ENCODE assay signal across 17 cellular contexts in the genomic region with DNA sequence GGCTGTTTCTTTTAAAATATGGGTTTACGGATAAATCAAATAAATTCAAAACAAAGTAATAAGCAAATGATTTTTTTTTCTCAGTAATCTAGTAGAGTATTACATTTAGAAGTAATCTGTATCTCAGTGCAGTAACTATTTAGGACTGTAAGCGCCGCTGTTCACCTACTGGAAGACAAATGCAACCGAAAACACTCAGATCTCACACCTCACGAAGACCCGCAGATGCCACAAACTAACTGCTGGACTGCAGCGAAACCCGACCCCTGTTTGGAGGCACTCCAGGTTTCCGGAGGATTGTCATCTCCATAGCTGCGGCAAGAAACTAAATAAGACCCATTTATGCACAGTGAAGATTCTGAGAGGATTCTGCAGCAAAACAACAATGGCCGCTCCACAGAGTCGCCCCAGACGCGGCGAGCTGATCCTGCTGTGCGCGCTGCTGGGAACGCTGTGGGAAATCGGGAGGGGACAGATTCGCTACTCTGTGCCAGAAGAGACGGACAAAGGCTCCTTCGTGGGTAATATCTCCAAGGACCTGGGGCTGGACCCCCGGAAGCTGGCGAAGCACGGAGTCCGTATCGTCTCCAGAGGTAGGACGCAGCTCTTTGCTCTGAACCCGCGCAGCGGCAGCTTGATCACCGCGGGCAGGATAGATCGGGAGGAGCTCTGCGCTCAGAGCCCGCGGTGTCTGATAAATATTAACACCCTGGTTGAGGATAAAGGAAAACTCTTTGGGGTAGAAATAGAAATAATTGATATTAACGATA. TPM values are rescaled to one million over a fixed set of nuclear protein-coding genes. Genes with fewer than 3 reads are reported as not detected.
DNase-seq lines count a peak whose midpoint lies in the region; ATAC-seq, FAIRE-seq and TF ChIP-seq lines count a peak whose summit lies in the region.
"Had no signal": no experiment of that assay in that cellular context is flagged by ENCODE, and none has a peak within 500 bp of the region (broad histone marks: within the 10 kb centered on the region; RNA-seq: fewer than 3 reads in every experiment).

A gene (plus strand): TSS at position 205 of the 770 bp plus-strand sequence. CDS start 181 bp downstream, at position 386.

- H3K27ac ChIP-seq in GM23338 (ENCODE audit: low read depth) (no peak within 1 kb of the TSS), K562 (ENCODE audit: extremely low read depth, low read depth, low read length) (no peak within 1 kb of the TSS), stomach (no peak within 1 kb of the TSS)
- H3K27ac ChIP-seq: colonic mucosa, left lung, pancreas had no signal

- H3K27me3 ChIP-seq in BE2C (no peaks in the 10 kb centered on the region), GM23338 (ENCODE audit: insufficient read depth) (peaks cover 7% of the 10 kb centered on the region; the same call in 1 of the 2 replicates), K562 (ENCODE audit: control insufficient read depth in 2 of 2, insufficient read depth in 2 of 2, low read length in 2 of 2) (peaks cover 0 to 31% of the 10 kb centered on the region in 2 experiments; a peak in 3 of 5 replicates), stomach (peaks cover 0 to 80% (median 5%) of the 10 kb centered on the region in 3 donors)
- H3K27me3 ChIP-seq: colonic mucosa, pancreas had no signal

- H3K27me3 Mint-ChIP-seq in GM23338 (ENCODE audit: insufficient read depth, low read depth, poor library complexity) (peaks cover 8% of the 10 kb centered on the region), naive B cell (peaks cover 56 to 77% (median 60%) of the 10 kb centered on the region in 3 donors), Calu3 (ENCODE audit: unreplicated experiment) (no peaks in the 10 kb centered on the region)

- no peaks in the 10 kb centered on the region for H3K36me3 ChIP-seq in BE2C
- H3K36me3 ChIP-seq in GM23338 (ENCODE audit: insufficient read depth), result peaks cover 7% of the 10 kb centered on the region; the same call in 1 of the 2 replicates
- no peaks in the 10 kb centered on the region for H3K36me3 ChIP-seq in K562 (ENCODE audit: control insufficient read depth, insufficient read depth, low read length)
- H3K36me3 ChIP-seq in stomach, result peaks cover 0 to 16% (median 0%) of the 10 kb centered on the region in 4 donors
- H3K36me3 ChIP-seq: colonic mucosa, left lung, pancreas had no signal

- no peak within 1 kb of the TSS for H3K9ac ChIP-seq in K562 (ENCODE audit: insufficient read depth in 1 of 2, low read depth in 2 of 2, low read length in 2 of 2)

- FAIRE-seq in K562 (lab: Jason Lieb, UNC), result peak; percentile 59
- FAIRE-seq: pancreas had no signal

- CTCF ChIA-PET in K562 (lab: Yijun Ruan, JAX; ENCODE audit: low intra/inter-chr PET ratio) (interaction anchor here (1.3 kb wide), 1 partner anchor 172 kb away, joined by 3 read pairs; no protein-coding TSS in a partner anchor), Calu3 (lab: Charles Lee) (no interaction called here)

- H3K9me3 Mint-ChIP-seq in GM23338, result peaks cover 87% of the 10 kb centered on the region
- H3K9me3 Mint-ChIP-seq in naive B cell, result peaks cover 4 to 70% (median 38%) of the 10 kb centered on the region in 7 donors
- H3K9me3 Mint-ChIP-seq in Calu3 (ENCODE audit: low read depth, unreplicated experiment), result peaks cover 20% of the 10 kb centered on the region

- H3K4me1 ChIP-seq in BE2C, result no peaks in the 10 kb centered on the region
- H3K4me1 ChIP-seq in GM23338 (ENCODE audit: insufficient read depth), result 0 out of 2 replicates have a peak, but pooled peaks cover 5% of the 10 kb centered on the region
- H3K4me1 ChIP-seq in K562 (replicated peaks in 1 of 2; ENCODE audit: control insufficient read depth in 2 of 2, insufficient read depth in 2 of 2, low read length in 2 of 2), result peaks cover 0 to 13% of the 10 kb centered on the region in 2 experiments; a peak in 1 of 5 replicates
- no peaks in the 10 kb centered on the region for H3K4me1 ChIP-seq in stomach
- H3K4me1 ChIP-seq: colonic mucosa, left lung, pancreas had no signal

- DNase-seq in BE2C (no peak), GM23338 (ENCODE audit: low spot score) (no peak), K562 (ENCODE audit: extremely low read depth in 1 of 4, low spot score in 3 of 4) (peak in 1 of 4 experiments; percentile 24), naive B cell (no peak), Calu3 (no peak), stomach (no peak)
- DNase-seq: activated CD4-positive, alpha-beta T cell treated with anti-CD3 and anti-CD28 coated beads for 4 hours; colonic mucosa; DMS79 treated with DMSO at 0.1 percent for 48 hours; left lung; NCI-H1105; NCI-H526 treated with DMSO at 0.1 percent for 48 hours; stimulated activated CD4-positive, alpha-beta T cell treated with anti-CD3 and anti-CD28 coated beads, Interleukin-4, amount 100 ng/mL, for 4 hours; stimulated activated naive CD8-positive, alpha-beta T cell treated with anti-CD3 and anti-CD28 coated beads, Interleukin-15, amount 100 ng/mL, for 72 hours had no signal

- H3K79me2 ChIP-seq in GM23338 (replicated peaks; ENCODE audit: insufficient read depth) (0 out of 2 replicates have a peak, but pooled peaks cover 5% of the 10 kb centered on the region), K562 (ENCODE audit: control insufficient read depth, insufficient read depth, low read length) (no peaks in the 10 kb centered on the region)

- ATAC-seq in GM23338 (no peak), K562 (peak; percentile 78), naive B cell (ENCODE audit: low read depth in 2 of 2) (no peak), GM21360 (IDR thresholded peaks at IDR 0.05; ENCODE audit: unreplicated experiment) (no peak), GM21786 (IDR thresholded peaks at IDR 0.05; ENCODE audit: unreplicated experiment) (no peak)
- ATAC-seq: left lung; pancreas; stimulated activated naive CD8-positive, alpha-beta T cell treated with anti-CD3 and anti-CD28 coated beads, Interleukin-15, amount 100 ng/mL, for 72 hours had no signal

- H3K9me1 ChIP-seq in K562 (ENCODE audit: control insufficient read depth, insufficient read depth, low read length), result no peaks in the 10 kb centered on the region

- H3K36me3 Mint-ChIP-seq in GM23338 (ENCODE audit: low read depth) (peaks cover 83% of the 10 kb centered on the region), naive B cell (peaks cover 24 to 31% of the 10 kb centered on the region in 2 donors), Calu3 (ENCODE audit: insufficient read depth, unreplicated experiment) (peaks cover 9% of the 10 kb centered on the region)

- H2AFZ ChIP-seq in GM23338 (no peak within 1 kb of the TSS), K562 (ENCODE audit: low read depth, low read length) (peak within 1 kb of the TSS; percentile 41; the same call in 1 of the 2 replicates)

- TF ChIP-seq RAD21 in K562 (CRISPR knock-in tag; conservative IDR thresholded peaks at IDR 0.05 in 1 of 2, IDR thresholded peaks at IDR 0.05 in 1 of 2), result peak; percentile 21 to 35; a peak in 3 of 4 replicates

- 31% methylated on average over 35 of the region's 38 CpGs for WGBS in K562 (ENCODE audit: insufficient coverage, low coverage, missing lambda C conversion rate)
- WGBS in stomach, 5 donors, result 21 to 34% (median 28%) methylated on average over 35 to 38 of the region's 38 CpGs

- H3K4me1 Mint-ChIP-seq in GM23338 (no peaks in the 10 kb centered on the region; the same call in 2 of the 3 replicates), naive B cell (peaks cover 0 to 4% (median 0%) of the 10 kb centered on the region in 3 donors), Calu3 (ENCODE audit: low read depth, unreplicated experiment) (no peaks in the 10 kb centered on the region)
- H3K4me1 Mint-ChIP-seq: stimulated activated naive CD8-positive, alpha-beta T cell treated with anti-CD3 and anti-CD28 coated beads, Interleukin-15, amount 100 ng/mL, for 72 hours had no signal

- no peaks in the 10 kb centered on the region for H3F3A ChIP-seq in GM23338 (replicated peaks; ENCODE audit: low read depth)

- TF ChIP-seq POLR2A in K562 (conservative IDR thresholded peaks at IDR 0.05) (no peak), stomach (IDR thresholded peaks at IDR 0.05) (no peak)

- H3K4me3 Mint-ChIP-seq in GM23338, result no peak within 1 kb of the TSS
- peak within 1 kb of the TSS in 3 of 8 donors; percentile 12 to 41 (median 21) for H3K4me3 Mint-ChIP-seq in naive B cell
- no peak within 1 kb of the TSS for H3K4me3 Mint-ChIP-seq in Calu3 (ENCODE audit: low read depth, unreplicated experiment)
- H3K4me3 Mint-ChIP-seq: stimulated activated naive CD8-positive, alpha-beta T cell treated with anti-CD3 and anti-CD28 coated beads, Interleukin-15, amount 100 ng/mL, for 72 hours had no signal

- intact Hi-C loops in K562 (cut with micrococcal nuclease) (no loop called here), Calu3 (cut with micrococcal nuclease; ENCODE audit: unreplicated experiment) (no loop called here), stomach (cut with DNase I; ENCODE audit: low total_unique reads) (no loop called here)

- no peak for TF ChIP-seq EP300 in K562 (IDR thresholded peaks at IDR 0.05; ENCODE audit: low read length)
- TF ChIP-seq EP300 in stomach (IDR thresholded peaks at IDR 0.05), result no peak

- BruUV-seq in K562 (replicated peaks; lab: Mats Ljungman, UMichigan), result no TSS peak
- BruUV-seq in Calu3 (replicated peaks; lab: Mats Ljungman, UMichigan), result no TSS peak

- H3K4me2 ChIP-seq in GM23338 (0 out of 2 replicates have a peak within 1 kb of the TSS, but pooled peaks have one; percentile 15), K562 (ENCODE audit: insufficient read depth, low read length) (peak within 1 kb of the TSS; percentile 23; the same call in 1 of the 2 replicates)

- no peaks in the 10 kb centered on the region for H3K9me2 ChIP-seq in GM23338 (ENCODE audit: insufficient read depth)

- H3K27ac Mint-ChIP-seq in GM23338 (no peak within 1 kb of the TSS), naive B cell (peak within 1 kb of the TSS in 4 of 6 donors; percentile 47 to 81 (median 74)), Calu3 (ENCODE audit: unreplicated experiment) (no peak within 1 kb of the TSS)

- TF ChIP-seq CTCF in BE2C (IDR thresholded peaks at IDR 0.05; ENCODE audit: low read depth, low read length) (peak; percentile 24), GM23338 (conservative IDR thresholded peaks at IDR 0.05; ENCODE audit: low read depth in 2 of 2) (peak in 1 of 2 experiments; percentile 17; a peak in 1 of 4 replicates), K562 (IDR thresholded peaks at IDR 0.05 in 2 of 3, conservative IDR thresholded peaks at IDR 0.05 in 1 of 3; ENCODE audit: insufficient read depth in 2 of 3, low read depth in 1 of 3, low read length in 3 of 3) (peak; percentile 43 to 51 (median 50); a peak in 5 of 6 replicates), Calu3 (IDR thresholded peaks at IDR 0.05; ENCODE audit: unreplicated experiment) (no peak), stomach (IDR thresholded peaks at IDR 0.05) (no peak)

- H4K20me1 ChIP-seq in GM23338 (replicated peaks; ENCODE audit: insufficient read depth), result no peaks in the 10 kb centered on the region
- no peaks in the 10 kb centered on the region for H4K20me1 ChIP-seq in K562 (replicated peaks; ENCODE audit: control insufficient read depth, insufficient read depth, low read length)

- H3K9me3 ChIP-seq in BE2C (no peaks in the 10 kb centered on the region), K562 (replicated peaks; ENCODE audit: control insufficient read depth, insufficient read depth, low read depth, low read length) (no peaks in the 10 kb centered on the region), stomach (peaks cover 50 to 98% (median 90%) of the 10 kb centered on the region in 4 donors)
- H3K9me3 ChIP-seq: colonic mucosa had no signal

- in situ Hi-C loops in K562 (cut with MboI), result no loop called here

- no peak within 1 kb of the TSS for H3K4me3 ChIP-seq in BE2C (ENCODE audit: low read depth, low read length)
- peak within 1 kb of the TSS; percentile 25; the same call in 1 of the 2 replicates for H3K4me3 ChIP-seq in GM23338
- H3K4me3 ChIP-seq in K562, result peak within 1 kb of the TSS; percentile 2; the same call in 1 of the 2 replicates
- H3K4me3 ChIP-seq in stomach, result no peak within 1 kb of the TSS
- H3K4me3 ChIP-seq: colonic mucosa, left lung, pancreas had no signal

- POLR2A ChIA-PET in K562 (lab: Yijun Ruan, JAX), result interaction anchor here (0.7 kb wide), 1 partner anchor 524 kb away, joined by 3 read pairs; no protein-coding TSS in a partner anchor

RNA-seq across cellular contexts. Expression of the gene that starts here (rescaled TPM):
- polyA plus RNA-seq in BE2C (2012; ENCODE audit: insufficient read depth, insufficient read length, low read depth), result 0.37 TPM
- 4.6 and 5.3 TPM in 2 replicates for total RNA-seq in GM23338 (2014; rRNA removed; shearing (Covaris generic))
- polyA plus RNA-seq in GM23338 (2016; fragmentation: Nextera tagmentation; extraction: Ambion mirVana) (0.70 and 1.1 TPM in 2 replicates), K562 (2011; rRNA removed) (0.01 and 0.07 TPM in 2 replicates), K562 (2014; fragmentation: Illumina TruSeq; extraction: Trizol) (0.06 and 0.10 TPM in 2 replicates), K562 (2014; fragmentation: Nextera tagmentation; extraction: Ambion mirVana) (not detected), K562 (2014; rRNA removed) (0.07 and 0.13 TPM in 2 replicates), naive B cell (ENCODE audit: low read depth in 6 of 6) (not detected), stomach (under 1 TPM in 2 of 3 donors, not detected in 1; 0.06 to 0.08 TPM)
- total RNA-seq in K562 (2011; cell fraction: chromatin; rRNA removed; ENCODE audit: low replicate concordance), result 0.23 and 0.28 TPM in 2 replicates
- under 0.01 and 0.39 TPM in 2 replicates for total RNA-seq in K562 (2011; cell fraction: nucleolus; rRNA removed)
- 0.07 and 0.15 TPM in 2 replicates for total RNA-seq in K562 (2011; cell fraction: nucleoplasm; rRNA removed)
- total RNA-seq in K562 (2014; rRNA removed) (0.04 and 0.09 TPM in 2 replicates), K562 (2014; rRNA removed; fragmentation: Illumina TruSeq; extraction: Trizol) (0.04 and 0.06 TPM in 2 replicates), K562 (2015; rRNA removed; fragmentation: Illumina TruSeq; extraction: Trizol) (0.08 and 0.11 TPM in 2 replicates), K562 (2021) (0.07 and 0.18 TPM in 2 replicates), Calu3 (2022) (0.95 and 1.1 TPM in 2 replicates), stomach (10 to 100 TPM in 1 of 5 donors, 1 to 10 TPM in 2, under 1 TPM in 2; under 0.01 to 12.5 (median 1.2) TPM)
- 0.03 TPM in 1 of 2 replicates, not detected in the other for polyA plus RNA-seq in K562 (2011; cell fraction: cytosol; rRNA removed)
- polyA plus RNA-seq in K562 (2011; cell fraction: nucleus; rRNA removed), result 0.07 TPM in 1 of 2 replicates, not detected in the other
- polyA plus RNA-seq in K562 (2012), result 0.14 and 0.24 TPM in 2 replicates
- 0.03 and 0.07 TPM in 2 replicates for polyA minus RNA-seq in K562 (2011; rRNA and poly(A)+ RNA removed)
- polyA minus RNA-seq in K562 (2011; cell fraction: cytosol; rRNA and poly(A)+ RNA removed), result 0.19 TPM in 1 of 2 replicates, not detected in the other
- 0.11 and 0.27 TPM in 2 replicates for polyA minus RNA-seq in K562 (2011; cell fraction: nucleus; rRNA and poly(A)+ RNA removed)

Comparison
In these comparisons a context has a peak if more than half of its experiments do, and no peak if none do; other contexts are left out.
1. Peak in ATAC-seq, H3K4me3 ChIP-seq and H3K4me2 ChIP-seq in K562; RNA of the gene not detected or under 1 TPM.
2. CTCF ChIP-seq: peak in BE2C (single experiment) and K562 (3 of 3); none in Calu3 (single experiment) and stomach (0 of 7).
3. H3K27ac Mint-ChIP-seq: peak in naive B cell (4 of 6); none in GM23338 (single experiment) and Calu3 (single experiment).